21 cellular contexts compared by ENCODE assay signal in the genomic region with DNA sequence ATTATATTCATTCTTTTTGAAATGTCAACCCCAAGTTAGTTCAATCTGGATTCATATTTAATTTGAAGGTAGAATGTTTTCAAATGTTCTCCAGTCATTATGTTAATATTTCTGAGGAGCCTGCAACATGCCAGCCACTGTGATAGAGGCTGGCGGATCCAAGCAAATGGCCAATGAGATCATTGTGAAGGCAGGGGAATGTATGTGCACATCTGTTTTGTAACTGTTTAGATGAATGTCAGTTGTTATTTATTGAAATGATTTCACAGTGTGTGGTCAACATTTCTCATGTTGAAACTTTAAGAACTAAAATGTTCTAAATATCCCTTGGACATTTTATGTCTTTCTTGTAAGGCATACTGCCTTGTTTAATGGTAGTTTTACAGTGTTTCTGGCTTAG. TPM values are rescaled to one million over a fixed set of nuclear protein-coding genes. Genes with fewer than 3 reads are reported as not detected.
DNase-seq lines count a peak whose midpoint lies in the region; TF ChIP-seq lines count a peak whose summit lies in the region.
"Had no signal": no experiment of that assay in that cellular context is flagged by ENCODE, and none has a peak within 500 bp of the region (broad histone marks: within the 10 kb centered on the region; RNA-seq: fewer than 3 reads in every experiment).

No MANE protein-coding gene starts in this region.

- no peak for TF ChIP-seq POLR2A in uterus (IDR thresholded peaks at IDR 0.05)

- H3K27ac ChIP-seq in epithelial cell of prostate (peak overlapping the region; percentile 76), osteoblast (ENCODE audit: low read depth, low read length) (no peak overlapping the region), uterus (no peak overlapping the region)
- H3K27ac ChIP-seq: esophagus muscularis mucosa, left ventricle myocardium inferior had no signal

- no peaks in the 10 kb centered on the region for H3K79me2 ChIP-seq in osteoblast (ENCODE audit: insufficient read depth, low read length)

- H3K4me2 ChIP-seq in osteoblast (ENCODE audit: insufficient read depth, low read length), result no peak overlapping the region

- H3K27me3 ChIP-seq in adipocyte (replicated peaks; ENCODE audit: control insufficient read depth, insufficient read depth, low read length) (no peaks in the 10 kb centered on the region), mononuclear cell (ENCODE audit: insufficient read depth, low read length) (no peaks in the 10 kb centered on the region), osteoblast (ENCODE audit: insufficient read depth, low read length) (no peaks in the 10 kb centered on the region), uterus (peaks cover 0 to 2% of the 10 kb centered on the region in 2 donors)

- no peak overlapping the region for H3K4me3 ChIP-seq in AG10803 (ENCODE audit: low read length)
- H3K4me3 ChIP-seq in adipocyte (ENCODE audit: low read length), result peak overlapping the region; percentile 83
- H3K4me3 ChIP-seq in mononuclear cell (ENCODE audit: low read length), result peak overlapping the region; percentile 42
- H3K4me3 ChIP-seq in osteoblast (ENCODE audit: insufficient read depth, low read length), result no peak overlapping the region
- no peak overlapping the region for H3K4me3 ChIP-seq in uterus

- peak; percentile 56 for DNase-seq in AG10803 (ENCODE audit: low read depth)
- DNase-seq in adipocyte (ENCODE audit: low read depth), result peak; percentile 70
- DNase-seq in epithelial cell of prostate (ENCODE audit: low read depth, low spot score), result no peak
- DNase-seq in osteoblast (ENCODE audit: insufficient read length, low spot score, missing footprints), result no peak
- no peak for DNase-seq in GM20000 (ENCODE audit: low spot score)
- no peak for DNase-seq in uterus
- no peak for DNase-seq in NCI-H2029 (lab: John Stamatoyannopoulos, UW)
- DNase-seq: activated gamma-delta T cell; anterior cingulate cortex; CD4-positive, alpha-beta memory T cell; hypothalamus; left ventricle myocardium inferior; naive B cell; NCI-H446 treated with DMSO at 0.1 percent for 48 hours had no signal

- intact Hi-C loops in uterus (cut with DNase I; ENCODE audit: low total_unique reads), result no loop called here

- no peaks in the 10 kb centered on the region for H3K9me3 ChIP-seq in adipocyte (ENCODE audit: control insufficient read depth, low read length)
- no peaks in the 10 kb centered on the region for H3K9me3 ChIP-seq in mononuclear cell (ENCODE audit: low read depth, low read length)
- H3K9me3 ChIP-seq in osteoblast (ENCODE audit: low read depth, low read length), result no peaks in the 10 kb centered on the region
- H3K9me3 ChIP-seq in uterus, result no peaks in the 10 kb centered on the region
- H3K9me3 ChIP-seq: esophagus muscularis mucosa, left ventricle myocardium inferior had no signal

- H3K36me3 ChIP-seq in adipocyte (ENCODE audit: control insufficient read depth, insufficient read depth, low read length, severe bottlenecking), result no peaks in the 10 kb centered on the region
- H3K36me3 ChIP-seq in osteoblast (ENCODE audit: insufficient read depth, low read length), result no peaks in the 10 kb centered on the region
- H3K36me3 ChIP-seq in uterus, result no peaks in the 10 kb centered on the region
- H3K36me3 ChIP-seq: esophagus muscularis mucosa, left ventricle myocardium inferior had no signal

- TF ChIP-seq CTCF in AG10803 (conservative IDR thresholded peaks at IDR 0.05; ENCODE audit: low read length) (no peak), osteoblast (IDR thresholded peaks at IDR 0.05; ENCODE audit: extremely low read depth, low read depth, low read length) (no peak), GM20000 (IDR thresholded peaks at IDR 0.05; ENCODE audit: extremely low read depth, missing control alignments) (no peak), uterus (IDR thresholded peaks at IDR 0.05) (no peak)

- H3K9ac ChIP-seq in adipocyte (ENCODE audit: low read length), result no peak overlapping the region

- no peaks in the 10 kb centered on the region for H4K20me1 ChIP-seq in osteoblast (ENCODE audit: insufficient read depth, low read length)

- no peak overlapping the region for H2AFZ ChIP-seq in osteoblast (ENCODE audit: low read length)

- peaks cover 51% of the 10 kb centered on the region for H3K4me1 ChIP-seq in adipocyte (ENCODE audit: control insufficient read depth, insufficient read depth, low read length)
- H3K4me1 ChIP-seq in mononuclear cell (ENCODE audit: insufficient read depth, low read length), result peaks cover 56% of the 10 kb centered on the region
- H3K4me1 ChIP-seq in osteoblast (ENCODE audit: insufficient read depth, low read length), result peaks cover 10% of the 10 kb centered on the region
- H3K4me1 ChIP-seq in uterus, result peaks cover 0 to 5% of the 10 kb centered on the region in 2 donors

RNA-seq across cellular contexts. Expression of gene CXCL1, which starts 1.6 kb away (rescaled TPM):
- total RNA-seq in mononuclear cell, result 9.3 TPM
- total RNA-seq in osteoblast, result 0.29 and 4.7 TPM in 2 replicates
- total RNA-seq in uterus, result 1 to 10 TPM in 2 of 4 donors, not detected in 2; 1.4 to 2.6 TPM
- total RNA-seq: CD4-positive, alpha-beta memory T cell; H4 had no signal

RNA-seq across cellular contexts. Expression of gene PF4V1, which starts 17.7 kb away (rescaled TPM):
- total RNA-seq in mononuclear cell (17.6 TPM), osteoblast (not detected in 2 replicates), uterus (not detected)
- total RNA-seq: A673; CD4-positive, alpha-beta memory T cell; esophagus muscularis mucosa; H4; HT-29; left ventricle myocardium inferior; pulmonary artery endothelial cell; ureter had no signal

RNA-seq across cellular contexts. Expression of gene CXCL6, which starts 34.3 kb away (rescaled TPM):
- total RNA-seq in mononuclear cell, result not detected
- 1.1 TPM in 1 of 2 replicates, not detected in the other for total RNA-seq in osteoblast
- total RNA-seq in uterus, result 1 to 10 TPM in 1 of 4 donors, under 1 TPM in 1, not detected in 2; 0.28 to 4.1 TPM
- total RNA-seq: CD4-positive, alpha-beta memory T cell; H4; left ventricle myocardium inferior had no signal

Comparison
In these comparisons a context has a peak if more than half of its experiments do, and no peak if none do; other contexts are left out.
1. DNase-seq: peak in AG10803 (single experiment) and adipocyte (single experiment); none in epithelial cell of prostate (single experiment), osteoblast (single experiment), GM20000 (single experiment), uterus (0 of 2) and NCI-H2029 (single experiment).
2. H3K4me3 ChIP-seq: peak in adipocyte (single experiment) and mononuclear cell (single experiment); none in AG10803 (single experiment), osteoblast (single experiment) and uterus (0 of 2).
3. RNA of gene PF4V1, which starts 17.7 kb away (total RNA-seq): 17.6 TPM in mononuclear cell (single experiment); not detected in osteoblast and not detected in uterus; every median in the first group is over 10 times any median in the second.